ENCODE assay signal across 21 cellular contexts in the genomic region with DNA sequence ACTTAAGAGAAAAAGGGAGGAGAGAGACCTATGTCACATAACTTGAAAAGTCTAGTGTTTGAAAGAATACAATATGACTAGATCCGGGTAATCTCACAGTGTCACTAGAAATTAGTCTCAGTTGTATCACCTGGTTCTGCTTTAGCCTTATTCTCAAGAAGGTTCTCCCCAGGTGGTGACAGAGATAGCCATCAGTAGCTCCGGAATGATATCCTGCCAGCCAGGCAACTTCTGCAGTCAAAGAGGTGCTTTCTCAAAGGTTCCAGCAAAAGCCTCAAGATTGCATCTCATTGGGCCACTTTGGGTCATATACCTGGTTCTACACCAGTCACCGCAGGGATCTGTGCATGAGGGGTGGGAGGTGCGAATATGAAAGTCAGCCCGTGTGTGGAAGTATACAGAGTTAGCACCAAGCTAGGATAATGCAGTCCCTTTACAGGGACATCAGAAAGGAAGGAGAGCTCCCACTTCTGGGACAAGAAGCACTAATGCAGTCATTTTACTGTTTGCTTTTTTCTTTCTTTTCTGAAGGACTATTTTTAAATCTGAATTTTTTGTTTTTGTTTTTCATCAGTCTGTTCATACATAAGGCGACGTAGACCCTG.
DNase-seq lines count a peak whose midpoint lies in the region; ATAC-seq and TF ChIP-seq lines count a peak whose summit lies in the region.
"Had no signal": no experiment of that assay in that cellular context is flagged by ENCODE, and none has a peak within 500 bp of the region (broad histone marks: within the 10 kb centered on the region; RNA-seq: fewer than 3 reads in every experiment).

No MANE protein-coding gene starts in this region.

- H3K4me1 Mint-ChIP-seq in chondrocyte (ENCODE audit: low read depth), result peaks cover 22% of the 10 kb centered on the region
- H3K4me1 Mint-ChIP-seq in activated CD4-positive, alpha-beta T cell treated with anti-CD3 and anti-CD28 coated beads for 36 hours, result no peaks in the 10 kb centered on the region
- H3K4me1 Mint-ChIP-seq: stimulated activated effector memory CD8-positive, alpha-beta T cell treated with anti-CD3 and anti-CD28 coated beads, Interleukin-12 subunit alpha, Interleukin-12 subunit beta, amount 100 ng/mL, for 72 hours had no signal

- TF ChIP-seq CTCF in heart left ventricle (IDR thresholded peaks at IDR 0.05) (no peak), chondrocyte (IDR thresholded peaks at IDR 0.05) (no peak), mucosa of descending colon (IDR thresholded peaks at IDR 0.05) (no peak), tibial artery (IDR thresholded peaks at IDR 0.05) (no peak)

- H3K27me3 Mint-ChIP-seq in chondrocyte (ENCODE audit: low read depth), result no peaks in the 10 kb centered on the region
- H3K27me3 Mint-ChIP-seq in activated CD4-positive, alpha-beta T cell treated with anti-CD3 and anti-CD28 coated beads for 36 hours, result no peaks in the 10 kb centered on the region

- no peaks in the 10 kb centered on the region for H3K27me3 ChIP-seq in heart left ventricle
- no peaks in the 10 kb centered on the region for H3K27me3 ChIP-seq in tibial artery
- H3K27me3 ChIP-seq: dorsolateral prefrontal cortex, tibial nerve had no signal

- H3K9me3 Mint-ChIP-seq in chondrocyte (ENCODE audit: low read depth), result no peaks in the 10 kb centered on the region
- H3K9me3 Mint-ChIP-seq in activated CD4-positive, alpha-beta T cell treated with anti-CD3 and anti-CD28 coated beads for 36 hours (ENCODE audit: low read depth), result no peaks in the 10 kb centered on the region
- H3K9me3 Mint-ChIP-seq: activated T-helper 2 cell treated with anti-CD3 and anti-CD28 coated beads, Interferon-gamma antibody, Interleukin-2, Interleukin-4, amounts not matched to agents 10 μg/mL and 5 μg/mL and 100 μg/mL, durations not matched to agents 14 hours and 24 hours and 36 hours; stimulated activated effector memory CD8-positive, alpha-beta T cell treated with anti-CD3 and anti-CD28 coated beads, Interleukin-12 subunit alpha, Interleukin-12 subunit beta, amount 100 ng/mL, for 72 hours had no signal

- peak overlapping the region; percentile 10 for H3K27ac Mint-ChIP-seq in chondrocyte (ENCODE audit: unreplicated experiment)
- H3K27ac Mint-ChIP-seq in activated CD4-positive, alpha-beta T cell treated with anti-CD3 and anti-CD28 coated beads for 36 hours, result no peak overlapping the region
- H3K27ac Mint-ChIP-seq: activated T-helper 2 cell treated with anti-CD3 and anti-CD28 coated beads, Interferon-gamma antibody, Interleukin-2, Interleukin-4, amounts not matched to agents 10 μg/mL and 5 μg/mL and 100 μg/mL, durations not matched to agents 14 hours and 24 hours and 36 hours; stimulated activated effector memory CD8-positive, alpha-beta T cell treated with anti-CD3 and anti-CD28 coated beads, Interleukin-12 subunit alpha, Interleukin-12 subunit beta, amount 100 ng/mL, for 72 hours had no signal

- no peak for TF ChIP-seq POLR2A in heart left ventricle (IDR thresholded peaks at IDR 0.05)

- no peak for DNase-seq in Right ventricle myocardium superior
- DNase-seq in heart left ventricle, result no peak
- DNase-seq in chondrocyte (ENCODE audit: low spot score), result no peak
- DNase-seq in mucosa of descending colon, result no peak
- no peak for DNase-seq in DMS153 treated with DMSO at 0.1 percent for 48 hours (lab: John Stamatoyannopoulos, UW; ENCODE audit: unreplicated experiment)
- DNase-seq in activated CD4-positive, alpha-beta T cell treated with anti-CD3 and anti-CD28 coated beads for 36 hours, result no peak
- no peak for DNase-seq in tibial artery
- DNase-seq in A172 (ENCODE audit: low spot score), result no peak
- DNase-seq: activated CD4-positive, alpha-beta T cell treated with anti-CD3 and anti-CD28 coated beads for 1 hour; DMS153; dorsolateral prefrontal cortex; foreskin melanocyte; kidney glomerular epithelial cell; NCI-H1436; NCI-H748 treated with DMSO at 0.1 percent for 48 hours; right cardiac atrium; SK-N-SH had no signal

- no peak overlapping the region for H3K27ac ChIP-seq in heart left ventricle
- no peak overlapping the region for H3K27ac ChIP-seq in tibial artery
- H3K27ac ChIP-seq: neutrophil had no signal

- peaks cover 0 to 54% (median 20%) of the 10 kb centered on the region in 9 donors for H3K36me3 ChIP-seq in heart left ventricle
- no peaks in the 10 kb centered on the region for H3K36me3 ChIP-seq in mucosa of descending colon (ENCODE audit: low read depth)
- H3K36me3 ChIP-seq in tibial artery, result peaks cover 1 to 29% (median 10%) of the 10 kb centered on the region in 3 donors

- CTCF ChIA-PET in activated CD4-positive, alpha-beta T cell treated with anti-CD3 and anti-CD28 coated beads for 36 hours (lab: Charles Lee), result no interaction called here

- POLR2A ChIA-PET in activated CD4-positive, alpha-beta T cell treated with anti-CD3 and anti-CD28 coated beads for 36 hours (lab: Charles Lee), result no interaction called here

- intact Hi-C loops in Right ventricle myocardium superior (cut with DNase I) (no loop called here), heart left ventricle (cut with DNase I) (no loop called here), mucosa of descending colon (cut with DNase I, micrococcal nuclease) (no loop called here), tibial artery (cut with DNase I; ENCODE audit: low total_unique reads) (no loop called here)
- intact Hi-C loops in activated CD4-positive, alpha-beta T cell treated with anti-CD3 and anti-CD28 coated beads for 36 hours (cut with DNase I, micrococcal nuclease), result no loop called here

- peak; percentile 20 for ATAC-seq in Right ventricle myocardium superior (ENCODE audit: poor library complexity)
- no peak for ATAC-seq in heart left ventricle
- peak; percentile 6 for ATAC-seq in mucosa of descending colon
- ATAC-seq in activated CD4-positive, alpha-beta T cell treated with anti-CD3 and anti-CD28 coated beads for 36 hours, result no peak
- ATAC-seq: right cardiac atrium; stimulated activated effector memory CD8-positive, alpha-beta T cell treated with anti-CD3 and anti-CD28 coated beads, Interleukin-12 subunit alpha, Interleukin-12 subunit beta, amount 100 ng/mL, for 72 hours had no signal

- H3K4me1 ChIP-seq in heart left ventricle, result peaks cover 0 to 18% (median 10%) of the 10 kb centered on the region in 12 donors
- peaks cover 41% of the 10 kb centered on the region for H3K4me1 ChIP-seq in mucosa of descending colon (ENCODE audit: low read depth)
- H3K4me1 ChIP-seq in tibial artery, result peaks cover 0 to 20% (median 12%) of the 10 kb centered on the region in 4 donors

- peaks cover 42% of the 10 kb centered on the region for H3K36me3 Mint-ChIP-seq in chondrocyte (ENCODE audit: low read depth)
- peaks cover 8% of the 10 kb centered on the region for H3K36me3 Mint-ChIP-seq in activated CD4-positive, alpha-beta T cell treated with anti-CD3 and anti-CD28 coated beads for 36 hours (ENCODE audit: low read depth)
- H3K36me3 Mint-ChIP-seq: stimulated activated effector memory CD8-positive, alpha-beta T cell treated with anti-CD3 and anti-CD28 coated beads, Interleukin-12 subunit alpha, Interleukin-12 subunit beta, amount 100 ng/mL, for 72 hours had no signal

- H3K4me3 Mint-ChIP-seq in chondrocyte (ENCODE audit: unreplicated experiment), result no peak overlapping the region
- H3K4me3 Mint-ChIP-seq in activated CD4-positive, alpha-beta T cell treated with anti-CD3 and anti-CD28 coated beads for 36 hours, result no peak overlapping the region
- H3K4me3 Mint-ChIP-seq: stimulated activated effector memory CD8-positive, alpha-beta T cell treated with anti-CD3 and anti-CD28 coated beads, Interleukin-12 subunit alpha, Interleukin-12 subunit beta, amount 100 ng/mL, for 72 hours had no signal

- H3K9me3 ChIP-seq in heart left ventricle (no peaks in the 10 kb centered on the region), mucosa of descending colon (no peaks in the 10 kb centered on the region), tibial artery (no peaks in the 10 kb centered on the region)
- H3K9me3 ChIP-seq: neutrophil, SK-N-SH, tibial nerve had no signal

- H3K4me3 ChIP-seq in heart left ventricle (no peak overlapping the region), mucosa of descending colon (no peak overlapping the region), tibial artery (no peak overlapping the region)
- H3K4me3 ChIP-seq: dorsolateral prefrontal cortex, tibial nerve had no signal

- WGBS in heart left ventricle, 4 donors, result 55 to 65% (median 61%) methylated on average over 7 of the region's 7 CpGs

Comparison
In these comparisons a context has a peak if more than half of its experiments do, and no peak if none do; other contexts are left out.
1. ATAC-seq: peak in Right ventricle myocardium superior (single experiment) and mucosa of descending colon (single experiment); none in heart left ventricle (0 of 4) and activated CD4-positive, alpha-beta T cell treated with anti-CD3 and anti-CD28 coated beads for 36 hours (single experiment).